Comparison of ENCODE assay signal across 8 cellular contexts in the genomic region with DNA sequence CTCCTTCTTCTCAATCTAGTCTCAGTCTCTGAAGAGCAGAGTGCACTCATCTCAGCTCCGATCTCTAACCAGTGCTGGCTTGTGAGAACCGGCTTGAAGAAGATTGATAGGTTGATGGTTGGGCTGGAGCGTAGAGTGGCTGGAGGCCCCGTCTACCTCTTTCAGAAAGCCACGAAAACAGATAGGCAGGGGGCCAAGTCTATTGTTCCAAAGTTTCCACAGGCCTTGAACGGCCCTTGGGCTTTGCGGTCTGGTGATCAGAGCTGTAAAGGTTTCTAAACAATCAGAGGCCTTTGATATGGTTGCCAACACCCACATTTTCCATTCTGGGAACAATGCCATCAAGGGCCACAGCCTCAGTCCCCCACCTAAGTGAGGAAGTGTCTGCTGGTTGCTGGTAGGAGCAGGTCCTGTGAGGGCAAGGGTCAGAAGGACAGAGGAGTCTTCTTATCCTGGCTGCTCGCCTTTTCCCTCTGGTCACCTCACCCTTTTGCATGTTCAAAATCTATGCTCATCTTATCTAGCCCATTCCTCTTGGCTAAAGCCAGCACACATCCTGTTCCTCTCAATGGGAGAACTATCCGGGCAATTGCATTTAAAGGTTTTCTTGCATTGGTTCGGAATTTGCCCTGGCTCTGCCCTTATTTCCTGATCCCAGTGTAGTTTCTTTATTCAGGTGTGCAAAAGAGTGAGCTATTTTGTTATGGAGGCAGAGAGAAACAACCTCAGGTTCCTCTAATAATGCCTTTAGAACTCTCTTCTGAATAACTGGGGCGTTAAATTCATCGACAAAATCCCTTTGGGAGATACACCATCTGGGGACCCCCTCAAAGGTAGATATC.
A peak's percentile ranks its signal among the peaks of the same experiment; 100 is the strongest.
DNase-seq lines count a peak whose midpoint lies in the region; ATAC-seq and TF ChIP-seq lines count a peak whose summit lies in the region.

No MANE protein-coding gene starts in this region.

- 57 to 66% methylated on average over 9 to 10 of the region's 12 CpGs for WGBS in gastroesophageal sphincter (ENCODE audit: low coverage in 1 of 2), 2 donors

- peaks cover 0 to 33% (median 6%) of the 10 kb centered on the region in 3 donors for H3K4me1 ChIP-seq in gastroesophageal sphincter

- no peaks in the 10 kb centered on the region for H3K36me3 ChIP-seq in gastroesophageal sphincter

- DNase-seq in NCI-H345 (lab: John Stamatoyannopoulos, UW) (peak; percentile 90), activated T-cell treated with anti-CD3 and anti-CD28 coated beads for 4 hours (peak; percentile 40), pulmonary artery endothelial cell (ENCODE audit: low read depth, low spot score) (peak; percentile 97), HPDE6-E6E7 (ENCODE audit: extremely low spot score) (no peak), GM03348 (ENCODE audit: low spot score) (no peak)

- TF ChIP-seq POLR2A in gastroesophageal sphincter (IDR thresholded peaks at IDR 0.05): no peak

- ATAC-seq in GM18519 (IDR thresholded peaks at IDR 0.05; ENCODE audit: low FRiP score, unreplicated experiment) (peak; percentile 48), HG02973 (IDR thresholded peaks at IDR 0.05; ENCODE audit: unreplicated experiment) (peak; percentile 46), gastroesophageal sphincter (peak; percentile 10)

- TF ChIP-seq EP300 in gastroesophageal sphincter (IDR thresholded peaks at IDR 0.05): no peak

- H3K4me3 ChIP-seq in gastroesophageal sphincter: no peak overlapping the region

- no peaks in the 10 kb centered on the region for H3K9me3 ChIP-seq in gastroesophageal sphincter

- peak overlapping the region; percentile 79 to 88 (median 88) for H3K27ac ChIP-seq in gastroesophageal sphincter

- no peak for TF ChIP-seq CTCF in gastroesophageal sphincter (IDR thresholded peaks at IDR 0.05)

- H3K27me3 ChIP-seq in gastroesophageal sphincter: no peaks in the 10 kb centered on the region

Comparison
In these comparisons a context has a peak if more than half of its experiments do, and no peak if none do; other contexts are left out.
1. DNase-seq: peak in NCI-H345 (single experiment), activated T-cell treated with anti-CD3 and anti-CD28 coated beads for 4 hours (single experiment) and pulmonary artery endothelial cell (single experiment); none in HPDE6-E6E7 (single experiment) and GM03348 (single experiment).
2. Peak in every context shown above with its lines, with median percentiles within 50 percentile points of each other: ATAC-seq.